ENCODE assay signal across 8 cellular contexts in genomic region chr1:229342902-229343587, GRCh38.
DNase-seq lines count a peak whose midpoint lies in the region; ATAC-seq lines count a peak whose summit lies in the region.

Gene CCSAP (minus strand): TSS chr1:229343047. CDS start chr1:229342465, 582 bp downstream.

- DNase-seq in NCI-H2196 (lab: John Stamatoyannopoulos, UW; ENCODE audit: unreplicated experiment) (peak; percentile 52), NCI-H2196 treated with DMSO at 0.1 percent for 48 hours (lab: John Stamatoyannopoulos, UW; ENCODE audit: unreplicated experiment) (no peak), NCI-H1048 (lab: John Stamatoyannopoulos, UW) (peak; percentile 48), medulla oblongata (ENCODE audit: extremely low spot score) (peak; percentile 67)
- peak; percentile 48 to 56 for DNase-seq in activated CD4-positive, alpha-beta T cell treated with anti-CD3 and anti-CD28 coated beads, Interleukin-2, amount 50 U/mL, for 48 hours
- peak; percentile 50 for DNase-seq in effector CD8-positive, alpha-beta T cell (lab: John Stamatoyannopoulos, UW)
- peak; percentile 15 for DNase-seq in stimulated activated CD8-positive, alpha-beta memory T cell treated with anti-CD3 and anti-CD28 coated beads, Interleukin-15, amount 100 ng/mL, for 1 hour (ENCODE audit: low read depth)

- ATAC-seq in HG02623 (IDR thresholded peaks at IDR 0.05; ENCODE audit: unreplicated experiment): peak; percentile 37
